In genomic region chr1:210254298-210254697, GRCh38 we compare ENCODE assay signal across 1 cellular context.
TF ChIP-seq lines count a peak whose summit lies in the region.

No MANE protein-coding gene starts in this region.

TF ChIP-seq in H1, 55 proteins besides CTCF, POLR2A, EP300 and RAD21 (continued from another document):
- no peak for TF ChIP-seq POLR2AphosphoS5 (IDR thresholded peaks at IDR 0.05; ENCODE audit: low read depth, low read length)
- no peak for TF ChIP-seq TCF12 (IDR thresholded peaks at IDR 0.05; ENCODE audit: low read depth, low read length)
- no peak for TF ChIP-seq CHD1 (IDR thresholded peaks at IDR 0.05; ENCODE audit: low read depth, low read length)
- TF ChIP-seq SP1 (IDR thresholded peaks at IDR 0.05; ENCODE audit: low read depth, low read length): no peak
- no peak for TF ChIP-seq CHD7 (IDR thresholded peaks at IDR 0.05; ENCODE audit: insufficient replicate concordance, low read length)
- TF ChIP-seq TAF1 (IDR thresholded peaks at IDR 0.05; ENCODE audit: low read depth, low read length): no peak
- TF ChIP-seq SIX5 (IDR thresholded peaks at IDR 0.05; ENCODE audit: low read depth, low read length): no peak
- TF ChIP-seq CREB1 (IDR thresholded peaks at IDR 0.05): no peak
- TF ChIP-seq MAX (IDR thresholded peaks at IDR 0.05): no peak
- no peak for TF ChIP-seq SAP30 (IDR thresholded peaks at IDR 0.05; ENCODE audit: insufficient read depth, insufficient replicate concordance, low read length)
- no peak for TF ChIP-seq FOSL1 (IDR thresholded peaks at IDR 0.05; ENCODE audit: insufficient read depth, low read depth, low read length)
- no peak for TF ChIP-seq USF2 (IDR thresholded peaks at IDR 0.05; ENCODE audit: low read length)
- no peak for TF ChIP-seq SUZ12 (IDR thresholded peaks at IDR 0.05; ENCODE audit: low read length)
- TF ChIP-seq SRF (IDR thresholded peaks at IDR 0.05; ENCODE audit: low read depth, low read length): no peak
- TF ChIP-seq NRF1 (IDR thresholded peaks at IDR 0.05; ENCODE audit: low read depth, low read length): no peak
- no peak for TF ChIP-seq MAFK (IDR thresholded peaks at IDR 0.05; ENCODE audit: low read depth, low read length)
